ENCODE assay signal across 30 cellular contexts in genomic region chr3:106365061-106365691, GRCh38.
DNase-seq lines count a peak whose midpoint lies in the region; ATAC-seq, FAIRE-seq and TF ChIP-seq lines count a peak whose summit lies in the region.
"Had no signal": no experiment of that assay in that cellular context is flagged by ENCODE, and none has a peak within 500 bp of the region (broad histone marks: within the 10 kb centered on the region; RNA-seq: fewer than 3 reads in every experiment).

No MANE protein-coding gene starts in this region.

- no peaks in the 10 kb centered on the region for H4K20me1 ChIP-seq in HepG2 (ENCODE audit: insufficient read depth, low read length)

- no peaks in the 10 kb centered on the region for H3K79me2 ChIP-seq in HepG2 (ENCODE audit: insufficient read depth, low read length)

- TF ChIP-seq POLR2A in HepG2 (IDR thresholded peaks at IDR 0.05; ENCODE audit: insufficient read depth in 1 of 2, low read depth in 2 of 2, low read length in 2 of 2) = no peak

- no peak overlapping the region for H3K4me2 ChIP-seq in HepG2 (ENCODE audit: low read depth, low read length)

- peak overlapping the region; percentile 63 for H3K27ac Mint-ChIP-seq in T-helper 2 cell treated with Interferon-gamma antibody and Interleukin-4, amounts not matched to agents 5 μg/mL and 100 μg/mL, for 36 hours
- H3K27ac Mint-ChIP-seq in stimulated activated naive CD8-positive, alpha-beta T cell treated with anti-CD3 and anti-CD28 coated beads, Interleukin-15, Interleukin-2, amounts not matched to agents 100 ng/mL and 50 ng/mL, for 24 hours = peak overlapping the region; percentile 74
- peak overlapping the region; percentile 4 for H3K27ac Mint-ChIP-seq in activated naive CD8-positive, alpha-beta T cell treated with anti-CD3 and anti-CD28 coated beads for 36 hours
- H3K27ac Mint-ChIP-seq: T-cell had no signal

- no peak for FAIRE-seq in HepG2 (lab: Jason Lieb, UNC)
- FAIRE-seq: colon, H1, islet of Langerhans had no signal

- peaks cover 3% of the 10 kb centered on the region for H3K36me3 Mint-ChIP-seq in T-helper 2 cell treated with Interferon-gamma antibody and Interleukin-4, amounts not matched to agents 5 μg/mL and 100 μg/mL, for 36 hours (ENCODE audit: low read depth)
- H3K36me3 Mint-ChIP-seq in stimulated activated naive CD8-positive, alpha-beta T cell treated with anti-CD3 and anti-CD28 coated beads, Interleukin-15, Interleukin-2, amounts not matched to agents 100 ng/mL and 50 ng/mL, for 24 hours (ENCODE audit: low read depth) = no peaks in the 10 kb centered on the region
- peaks cover 3% of the 10 kb centered on the region for H3K36me3 Mint-ChIP-seq in activated naive CD8-positive, alpha-beta T cell treated with anti-CD3 and anti-CD28 coated beads for 36 hours
- H3K36me3 Mint-ChIP-seq: T-cell had no signal

- 2% methylated on average over 1 of the region's 1 CpG for WGBS in HepG2 (ENCODE audit: low lambda C conversion rate)

- H3K27ac ChIP-seq in HepG2 (ENCODE audit: extremely low read length, insufficient read depth, low read length) = no peak overlapping the region
- H3K27ac ChIP-seq: epithelial cell of prostate, HL-60, left ventricle myocardium inferior, tibial nerve had no signal

- in situ Hi-C loops in HepG2 (cut with HindIII; ENCODE audit: extremely low pct_ligation_motif_present, low pct_unique_long_range_greater_than_20kb) = no loop called here

- CTCF ChIA-PET in HepG2 (lab: Yijun Ruan, JAX; ENCODE audit: low intra/inter-chr PET ratio, low total read pairs) = no interaction called here

- H3K27me3 ChIP-seq in HepG2 (ENCODE audit: control insufficient read depth in 1 of 2, insufficient read depth in 2 of 2, low read length in 2 of 2) = no peaks in the 10 kb centered on the region
- H3K27me3 ChIP-seq: tibial nerve had no signal

- peak overlapping the region; percentile 10 for H3K4me3 Mint-ChIP-seq in T-helper 2 cell treated with Interferon-gamma antibody and Interleukin-4, amounts not matched to agents 5 μg/mL and 100 μg/mL, for 36 hours
- H3K4me3 Mint-ChIP-seq in stimulated activated naive CD8-positive, alpha-beta T cell treated with anti-CD3 and anti-CD28 coated beads, Interleukin-15, Interleukin-2, amounts not matched to agents 100 ng/mL and 50 ng/mL, for 24 hours = peak overlapping the region; percentile 15
- peak overlapping the region; percentile 27 for H3K4me3 Mint-ChIP-seq in activated naive CD8-positive, alpha-beta T cell treated with anti-CD3 and anti-CD28 coated beads for 36 hours
- H3K4me3 Mint-ChIP-seq: T-cell had no signal

- no peaks in the 10 kb centered on the region for H3K9me3 ChIP-seq in HepG2 (ENCODE audit: low read length)

- no peaks in the 10 kb centered on the region for H3K36me3 ChIP-seq in HepG2 (replicated peaks in 1 of 2; ENCODE audit: control insufficient read depth in 1 of 2, insufficient read depth in 2 of 2, low read length in 2 of 2)
- H3K36me3 ChIP-seq: left ventricle myocardium inferior, tibial nerve had no signal

- TF ChIP-seq CTCF in HepG2 (CRISPR knock-in tag; IDR thresholded peaks at IDR 0.05) = no peak

- TF ChIP-seq RAD21 in HepG2 (CRISPR knock-in tag; IDR thresholded peaks at IDR 0.05) = no peak

- POLR2A ChIA-PET in HepG2 (lab: Yijun Ruan, JAX) = no interaction called here

- H3K9ac ChIP-seq in HepG2 (ENCODE audit: insufficient read depth, low read depth, low read length) = no peak overlapping the region

- peaks cover 18% of the 10 kb centered on the region for H3K9me3 Mint-ChIP-seq in T-helper 2 cell treated with Interferon-gamma antibody and Interleukin-4, amounts not matched to agents 5 μg/mL and 100 μg/mL, for 36 hours
- peaks cover 16% of the 10 kb centered on the region for H3K9me3 Mint-ChIP-seq in stimulated activated naive CD8-positive, alpha-beta T cell treated with anti-CD3 and anti-CD28 coated beads, Interleukin-15, Interleukin-2, amounts not matched to agents 100 ng/mL and 50 ng/mL, for 24 hours
- peaks cover 22% of the 10 kb centered on the region for H3K9me3 Mint-ChIP-seq in activated naive CD8-positive, alpha-beta T cell treated with anti-CD3 and anti-CD28 coated beads for 36 hours

- peaks cover 7% of the 10 kb centered on the region for H3K4me1 Mint-ChIP-seq in T-helper 2 cell treated with Interferon-gamma antibody and Interleukin-4, amounts not matched to agents 5 μg/mL and 100 μg/mL, for 36 hours (ENCODE audit: low read depth)
- peaks cover 10% of the 10 kb centered on the region for H3K4me1 Mint-ChIP-seq in stimulated activated naive CD8-positive, alpha-beta T cell treated with anti-CD3 and anti-CD28 coated beads, Interleukin-15, Interleukin-2, amounts not matched to agents 100 ng/mL and 50 ng/mL, for 24 hours (ENCODE audit: low read depth)
- peaks cover 7% of the 10 kb centered on the region for H3K4me1 Mint-ChIP-seq in activated naive CD8-positive, alpha-beta T cell treated with anti-CD3 and anti-CD28 coated beads for 36 hours

- TF ChIP-seq EP300 in HepG2 (IDR thresholded peaks at IDR 0.05; ENCODE audit: low read depth in 2 of 2, low read length in 2 of 2) (no peak), HepG2 (CRISPR knock-in tag; IDR thresholded peaks at IDR 0.05; ENCODE audit: borderline replicate concordance) (no peak)

- BruUV-seq in HepG2 (replicated peaks; lab: Mats Ljungman, UMichigan) = no TSS peak

- intact Hi-C loops in HepG2 (cut with micrococcal nuclease; ENCODE audit: unreplicated experiment) = no loop called here

- no peak for ATAC-seq in stimulated activated naive CD8-positive, alpha-beta T cell treated with anti-CD3 and anti-CD28 coated beads, Interleukin-15, Interleukin-2, amounts not matched to agents 100 U/mL and 50 U/mL, for 24 hours
- no peak for ATAC-seq in HepG2
- ATAC-seq: naive thymus-derived CD4-positive, alpha-beta T cell; T-cell had no signal

- H3K4me3 ChIP-seq in HepG2 (replicated peaks in 1 of 3; ENCODE audit: insufficient read depth in 1 of 3, low read depth in 2 of 3, low read length in 3 of 3) = no peak overlapping the region
- H3K4me3 ChIP-seq: left ventricle myocardium inferior, tibial nerve had no signal

- no peaks in the 10 kb centered on the region for H3K4me1 ChIP-seq in HepG2 (ENCODE audit: insufficient read depth, low read length)
- H3K4me1 ChIP-seq: left ventricle myocardium inferior, tibial nerve had no signal

- H3K27me3 Mint-ChIP-seq in T-helper 2 cell treated with Interferon-gamma antibody and Interleukin-4, amounts not matched to agents 5 μg/mL and 100 μg/mL, for 36 hours (ENCODE audit: low read depth) = no peaks in the 10 kb centered on the region
- H3K27me3 Mint-ChIP-seq in stimulated activated naive CD8-positive, alpha-beta T cell treated with anti-CD3 and anti-CD28 coated beads, Interleukin-15, Interleukin-2, amounts not matched to agents 100 ng/mL and 50 ng/mL, for 24 hours = no peaks in the 10 kb centered on the region
- no peaks in the 10 kb centered on the region for H3K27me3 Mint-ChIP-seq in activated naive CD8-positive, alpha-beta T cell treated with anti-CD3 and anti-CD28 coated beads for 36 hours
- H3K27me3 Mint-ChIP-seq: naive thymus-derived CD4-positive, alpha-beta T cell; T-cell had no signal

- H2AFZ ChIP-seq in HepG2 (ENCODE audit: low read length) = no peak overlapping the region

- no peak for DNase-seq in T-helper 2 cell treated with Interferon-gamma antibody and Interleukin-4, amounts not matched to agents 5 μg/mL and 100 μg/mL, for 36 hours (ENCODE audit: low spot score)
- DNase-seq in T-helper 2 cell = no peak
- no peak for DNase-seq in stimulated activated naive CD8-positive, alpha-beta T cell treated with anti-CD3 and anti-CD28 coated beads, Interleukin-15, Interleukin-2, amounts not matched to agents 100 U/mL and 50 U/mL, for 24 hours
- DNase-seq in activated naive CD8-positive, alpha-beta T cell treated with anti-CD3 and anti-CD28 coated beads for 36 hours = no peak
- no peak for DNase-seq in HepG2 (ENCODE audit: low spot score)
- DNase-seq in HT-29 (ENCODE audit: low spot score) = no peak
- DNase-seq in NCI-H2196 (lab: John Stamatoyannopoulos, UW; ENCODE audit: unreplicated experiment) = no peak
- DNase-seq: activated CD4-positive, alpha-beta T cell treated with anti-CD3 and anti-CD28 coated beads for 4 hours; AML-193; anterior cingulate cortex; CD8-positive, alpha-beta memory T cell; DMS 273 treated with DMSO at 0.1 percent for 48 hours; effector CD8-positive, alpha-beta T cell; glutamatergic neuron; Kasumi-1; left ventricle myocardium inferior; midbrain; naive thymus-derived CD4-positive, alpha-beta T cell; NCI-H1048; NCI-H1694; NCI-H2171; NCI-H524; T-cell had no signal

TF ChIP-seq in HepG2, 621 proteins besides CTCF, POLR2A, EP300 and RAD21 (continues in another document):
- TF ChIP-seq, protein P1, sequence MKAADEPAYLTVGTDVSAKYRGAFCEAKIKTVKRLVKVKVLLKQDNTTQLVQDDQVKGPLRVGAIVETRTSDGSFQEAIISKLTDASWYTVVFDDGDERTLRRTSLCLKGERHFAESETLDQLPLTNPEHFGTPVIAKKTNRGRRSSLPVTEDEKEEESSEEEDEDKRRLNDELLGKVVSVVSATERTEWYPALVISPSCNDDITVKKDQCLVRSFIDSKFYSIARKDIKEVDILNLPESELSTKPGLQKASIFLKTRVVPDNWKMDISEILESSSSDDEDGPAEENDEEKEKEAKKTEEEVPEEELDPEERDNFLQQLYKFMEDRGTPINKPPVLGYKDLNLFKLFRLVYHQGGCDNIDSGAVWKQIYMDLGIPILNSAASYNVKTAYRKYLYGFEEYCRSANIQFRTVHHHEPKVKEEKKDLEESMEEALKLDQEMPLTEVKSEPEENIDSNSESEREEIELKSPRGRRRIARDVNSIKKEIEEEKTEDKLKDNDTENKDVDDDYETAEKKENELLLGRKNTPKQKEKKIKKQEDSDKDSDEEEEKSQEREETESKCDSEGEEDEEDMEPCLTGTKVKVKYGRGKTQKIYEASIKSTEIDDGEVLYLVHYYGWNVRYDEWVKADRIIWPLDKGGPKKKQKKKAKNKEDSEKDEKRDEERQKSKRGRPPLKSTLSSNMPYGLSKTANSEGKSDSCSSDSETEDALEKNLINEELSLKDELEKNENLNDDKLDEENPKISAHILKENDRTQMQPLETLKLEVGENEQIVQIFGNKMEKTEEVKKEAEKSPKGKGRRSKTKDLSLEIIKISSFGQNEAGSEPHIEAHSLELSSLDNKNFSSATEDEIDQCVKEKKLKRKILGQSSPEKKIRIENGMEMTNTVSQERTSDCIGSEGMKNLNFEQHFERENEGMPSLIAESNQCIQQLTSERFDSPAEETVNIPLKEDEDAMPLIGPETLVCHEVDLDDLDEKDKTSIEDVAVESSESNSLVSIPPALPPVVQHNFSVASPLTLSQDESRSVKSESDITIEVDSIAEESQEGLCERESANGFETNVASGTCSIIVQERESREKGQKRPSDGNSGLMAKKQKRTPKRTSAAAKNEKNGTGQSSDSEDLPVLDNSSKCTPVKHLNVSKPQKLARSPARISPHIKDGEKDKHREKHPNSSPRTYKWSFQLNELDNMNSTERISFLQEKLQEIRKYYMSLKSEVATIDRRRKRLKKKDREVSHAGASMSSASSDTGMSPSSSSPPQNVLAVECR (CRISPR knock-in tag; IDR thresholded peaks at IDR 0.05; ENCODE audit: borderline replicate concordance) = no peak
- no peak for TF ChIP-seq HDAC1 (CRISPR knock-in tag; IDR thresholded peaks at IDR 0.05)

Comparison
In these comparisons a context has a peak if more than half of its experiments do, and no peak if none do; other contexts are left out.
1. H3K27ac Mint-ChIP-seq: peak in every context shown above with its lines; median percentile 74 in stimulated activated naive CD8-positive, alpha-beta T cell treated with anti-CD3 and anti-CD28 coated beads, Interleukin-15, Interleukin-2, amounts not matched to agents 100 ng/mL and 50 ng/mL, for 24 hours; 63 in T-helper 2 cell treated with Interferon-gamma antibody and Interleukin-4, amounts not matched to agents 5 μg/mL and 100 μg/mL, for 36 hours; 4 in activated naive CD8-positive, alpha-beta T cell treated with anti-CD3 and anti-CD28 coated beads for 36 hours.